In the genomic region with DNA sequence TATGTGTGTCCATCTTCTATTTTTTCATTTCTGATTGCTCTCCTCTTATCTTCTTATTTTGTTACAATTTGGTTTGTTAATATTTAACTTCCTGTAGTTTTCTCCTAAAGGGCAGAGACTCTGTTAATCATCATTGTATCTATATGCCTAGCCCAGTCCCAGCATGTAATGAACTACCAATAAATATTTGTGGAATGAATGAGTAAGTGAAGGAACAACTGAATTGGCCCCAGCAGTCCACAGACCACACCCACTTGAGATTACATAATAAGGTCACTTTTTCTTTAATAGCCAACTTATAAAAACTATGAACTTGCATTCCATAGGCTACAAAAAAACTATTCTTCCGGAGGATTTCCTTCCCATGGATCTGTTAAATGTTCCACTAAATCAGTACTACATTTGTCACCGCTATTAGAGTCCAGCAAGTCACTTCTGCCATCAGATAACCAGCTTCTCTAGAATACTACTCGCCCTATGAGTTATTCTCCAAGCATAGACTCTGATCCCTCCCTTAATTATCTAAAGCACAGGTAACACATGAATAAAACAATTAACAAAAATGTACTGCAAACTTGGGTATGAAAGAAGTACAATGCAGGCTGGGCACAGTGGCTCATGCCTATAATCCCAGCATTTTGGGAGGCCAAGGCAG, we compare ENCODE assay signal across 13 cellular contexts. TPM values are rescaled to one million over a fixed set of nuclear protein-coding genes. Genes with fewer than 3 reads are reported as not detected.
DNase-seq lines count a peak whose midpoint lies in the region; ATAC-seq, FAIRE-seq and TF ChIP-seq lines count a peak whose summit lies in the region.
"Had no signal": no experiment of that assay in that cellular context is flagged by ENCODE, and none has a peak within 500 bp of the region (broad histone marks: within the 10 kb centered on the region; RNA-seq: fewer than 3 reads in every experiment).

No MANE protein-coding gene starts in this region.

- no peaks in the 10 kb centered on the region for H3K79me2 ChIP-seq in hepatocyte

- H3K9me3 ChIP-seq in hepatocyte (ENCODE audit: low read depth) (no peaks in the 10 kb centered on the region), left ventricle myocardium inferior (replicated peaks) (no peaks in the 10 kb centered on the region), testis (no peaks in the 10 kb centered on the region)
- H3K9me3 ChIP-seq: vagina had no signal

- FAIRE-seq in bronchial epithelial cell (lab: Jason Lieb, UNC): no peak

- no peaks in the 10 kb centered on the region for H4K20me1 ChIP-seq in hepatocyte (ENCODE audit: insufficient read depth, poor library complexity, severe bottlenecking)

- no peak for TF ChIP-seq POLR2A in testis (IDR thresholded peaks at IDR 0.05)

- peak overlapping the region; percentile 4 for H3K27ac ChIP-seq in hepatocyte
- no peak overlapping the region for H3K27ac ChIP-seq in left ventricle myocardium inferior (replicated peaks)
- H3K27ac ChIP-seq in testis: no peak overlapping the region
- H3K27ac ChIP-seq: vagina had no signal

- WGBS in hepatocyte (ENCODE audit: low lambda C conversion rate, missing lambda C conversion rate): 75% methylated on average over 3 of the region's 3 CpGs
- whole genome bisulfite sequencing in testis, 2 donors: 83 to 86% methylated on average over 3 of the region's 3 CpGs

- H3K27me3 ChIP-seq in bronchial epithelial cell (ENCODE audit: control insufficient read depth, insufficient read depth, low read length) (no peaks in the 10 kb centered on the region), hepatocyte (no peaks in the 10 kb centered on the region), left ventricle myocardium inferior (ENCODE audit: low read depth) (no peaks in the 10 kb centered on the region), testis (no peaks in the 10 kb centered on the region)
- H3K27me3 ChIP-seq: vagina had no signal

- no peaks in the 10 kb centered on the region for H3K4me1 ChIP-seq in hepatocyte (ENCODE audit: insufficient read depth)
- H3K4me1 ChIP-seq in left ventricle myocardium inferior: no peaks in the 10 kb centered on the region
- no peaks in the 10 kb centered on the region for H3K4me1 ChIP-seq in testis

- TF ChIP-seq CTCF in bronchial epithelial cell (IDR thresholded peaks at IDR 0.05; ENCODE audit: insufficient read depth, low read length, severe bottlenecking): no peak
- TF ChIP-seq CTCF in hepatocyte (IDR thresholded peaks at IDR 0.05; ENCODE audit: poor library complexity): no peak
- TF ChIP-seq CTCF in left ventricle myocardium inferior (IDR thresholded peaks at IDR 0.05; ENCODE audit: borderline replicate concordance): no peak
- no peak for TF ChIP-seq CTCF in testis (IDR thresholded peaks at IDR 0.05)

- H3K9me2 ChIP-seq in hepatocyte (replicated peaks; ENCODE audit: insufficient read depth): no peaks in the 10 kb centered on the region

- H2AFZ ChIP-seq in hepatocyte: no peak overlapping the region
- H2AFZ ChIP-seq: GM23338 had no signal

- peak; percentile 12 for DNase-seq in AG08396 (ENCODE audit: low spot score)
- DNase-seq in HPDE6-E6E7 (ENCODE audit: extremely low spot score): peak; percentile 70
- DNase-seq in bronchial epithelial cell (ENCODE audit: low read depth): peak; percentile 95
- peak; percentile 37 for DNase-seq in hepatocyte (ENCODE audit: low spot score)
- DNase-seq in left ventricle myocardium inferior: no peak
- no peak for DNase-seq in testis
- DNase-seq: NCI-H2107, posterior cingulate gyrus, T-helper 17 cell had no signal

- H3K4me2 ChIP-seq in hepatocyte: no peak overlapping the region
- H3K4me2 ChIP-seq: GM23338 had no signal

- intact Hi-C loops in left ventricle myocardium inferior (cut with micrococcal nuclease): no loop called here
- intact Hi-C loops in testis (cut with DNase I; ENCODE audit: low total_unique reads): no loop called here

- ATAC-seq in HG03045 (IDR thresholded peaks at IDR 0.05; ENCODE audit: unreplicated experiment) (no peak), GM19328 (IDR thresholded peaks at IDR 0.05; ENCODE audit: unreplicated experiment) (no peak)
- ATAC-seq: GM23338, T-helper 17 cell had no signal

- H3K36me3 ChIP-seq in bronchial epithelial cell (ENCODE audit: control insufficient read depth, insufficient read depth, low read length) (no peaks in the 10 kb centered on the region), hepatocyte (replicated peaks; ENCODE audit: insufficient read depth, low read depth) (no peaks in the 10 kb centered on the region), left ventricle myocardium inferior (no peaks in the 10 kb centered on the region), testis (ENCODE audit: low read depth, missing control alignments) (no peaks in the 10 kb centered on the region)
- H3K36me3 ChIP-seq: vagina had no signal

- no peak overlapping the region for H3K4me3 ChIP-seq in bronchial epithelial cell (ENCODE audit: low read depth, low read length)
- H3K4me3 ChIP-seq in hepatocyte: no peak overlapping the region
- no peak overlapping the region for H3K4me3 ChIP-seq in left ventricle myocardium inferior
- no peak overlapping the region for H3K4me3 ChIP-seq in testis
- H3K4me3 ChIP-seq: GM23338, vagina had no signal

RNA-seq across cellular contexts. Expression of a gene that starts 27.5 kb away (rescaled TPM):
- 265 and 329 TPM in 2 replicates for total RNA-seq in bronchial epithelial cell
- total RNA-seq in hepatocyte: 128 and 143 TPM in 2 replicates
- 39.4 and 53.5 TPM in 2 replicates for polyA plus RNA-seq in hepatocyte
- total RNA-seq in left ventricle myocardium inferior: 69.8 TPM
- 100 to 1,000 TPM; 120 to 132 TPM for total RNA-seq in testis
- 83.4 TPM for polyA plus RNA-seq in testis (ENCODE audit: insufficient read depth, low read depth, low replicate concordance)

Comparison
In these comparisons a context has a peak if more than half of its experiments do, and no peak if none do; other contexts are left out.
1. DNase-seq: peak in AG08396 (single experiment), HPDE6-E6E7 (single experiment), bronchial epithelial cell (single experiment) and hepatocyte (single experiment); none in left ventricle myocardium inferior (single experiment) and testis (single experiment).